8 cellular contexts compared by ENCODE assay signal in the genomic region with DNA sequence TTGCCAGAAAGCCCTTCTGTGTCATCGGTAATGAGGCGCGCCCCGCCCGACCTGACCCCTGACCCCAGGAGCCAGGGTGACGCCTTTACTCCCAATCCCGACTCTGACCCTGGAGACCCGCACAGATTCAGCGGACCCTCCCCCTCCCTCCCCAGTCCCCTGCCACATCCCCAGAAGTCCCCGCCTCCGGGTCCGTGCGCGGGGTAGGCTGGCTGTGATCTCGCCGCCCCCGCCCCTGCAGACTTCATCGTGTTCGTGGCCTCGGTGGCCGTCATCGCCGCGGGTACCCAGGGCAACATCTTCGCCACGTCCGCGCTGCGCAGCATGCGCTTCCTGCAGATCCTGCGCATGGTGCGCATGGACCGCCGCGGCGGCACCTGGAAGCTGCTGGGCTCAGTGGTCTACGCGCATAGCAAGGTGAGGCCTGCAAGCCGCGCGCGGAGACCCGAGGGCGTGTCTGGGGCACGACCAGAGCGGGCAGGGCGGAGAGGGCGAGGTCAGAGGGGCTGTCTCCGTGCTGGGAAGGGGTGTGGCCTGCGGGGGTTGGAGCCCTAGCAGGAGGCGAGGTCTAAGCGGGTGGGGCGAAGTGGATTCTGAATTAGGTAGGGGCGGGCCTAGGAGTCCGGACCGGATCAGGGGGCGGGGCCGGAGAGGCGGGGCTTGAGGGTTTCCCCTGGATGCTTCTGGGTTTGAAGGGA. TPM values are rescaled to one million over a fixed set of nuclear protein-coding genes. Genes with fewer than 3 reads are reported as not detected.
DNase-seq lines count a peak whose midpoint lies in the region; ATAC-seq lines count a peak whose summit lies in the region.

No MANE protein-coding gene starts in this region.

- H3K36me3 ChIP-seq in ectodermal cell (ENCODE audit: control insufficient read depth, insufficient read depth, low read length): no peaks in the 10 kb centered on the region

- H3K4me1 Mint-ChIP-seq in activated CD4-positive, alpha-beta T cell treated with anti-CD3 and anti-CD28 coated beads, Interleukin-2, amount 10 ng/mL, durations not matched to agents 7 days and 5 days: peaks cover 19% of the 10 kb centered on the region
- peaks cover 8 to 21% (median 14%) of the 10 kb centered on the region in 3 donors for H3K4me1 Mint-ChIP-seq in naive B cell

- H3K9me3 Mint-ChIP-seq in activated CD4-positive, alpha-beta T cell treated with anti-CD3 and anti-CD28 coated beads, Interleukin-2, amount 10 ng/mL, durations not matched to agents 7 days and 5 days: no peaks in the 10 kb centered on the region
- H3K9me3 Mint-ChIP-seq in naive B cell: no peaks in the 10 kb centered on the region

- POLR2A ChIA-PET in activated CD4-positive, alpha-beta T cell treated with anti-CD3 and anti-CD28 coated beads, Interleukin-2, amount 10 ng/mL, durations not matched to agents 7 days and 5 days (lab: Charles Lee): no interaction called here

- no peaks in the 10 kb centered on the region for H3K36me3 Mint-ChIP-seq in activated CD4-positive, alpha-beta T cell treated with anti-CD3 and anti-CD28 coated beads, Interleukin-2, amount 10 ng/mL, durations not matched to agents 7 days and 5 days (ENCODE audit: low read depth)
- H3K36me3 Mint-ChIP-seq in naive B cell: no peaks in the 10 kb centered on the region

- no peak overlapping the region for H3K27ac ChIP-seq in ectodermal cell (ENCODE audit: insufficient read depth, low read depth, low read length, poor library complexity, severe bottlenecking)

- peaks cover 11% of the 10 kb centered on the region for H3K4me1 ChIP-seq in ectodermal cell (ENCODE audit: control insufficient read depth, insufficient read depth, low read length)

- CTCF ChIA-PET in activated CD4-positive, alpha-beta T cell treated with anti-CD3 and anti-CD28 coated beads, Interleukin-2, amount 10 ng/mL, durations not matched to agents 7 days and 5 days (lab: Charles Lee): interaction anchor here (0.5 to 0.9 kb wide), 2 partner anchors 44 to 117 kb away, joined by 3 to 6 read pairs; no protein-coding TSS in a partner anchor

- H3K4me3 Mint-ChIP-seq in activated CD4-positive, alpha-beta T cell treated with anti-CD3 and anti-CD28 coated beads, Interleukin-2, amount 10 ng/mL, durations not matched to agents 7 days and 5 days: peak overlapping the region; percentile 67
- peak overlapping the region; percentile 81 to 92 (median 86) for H3K4me3 Mint-ChIP-seq in naive B cell

- peak overlapping the region; percentile 89 for H3K27ac Mint-ChIP-seq in activated CD4-positive, alpha-beta T cell treated with anti-CD3 and anti-CD28 coated beads, Interleukin-2, amount 10 ng/mL, durations not matched to agents 7 days and 5 days
- peak overlapping the region in 5 of 6 donors; percentile 60 to 87 (median 70) for H3K27ac Mint-ChIP-seq in naive B cell

- peak; percentile 84 for ATAC-seq in GM19023 (IDR thresholded peaks at IDR 0.05; ENCODE audit: unreplicated experiment)
- peak; percentile 84 for ATAC-seq in HG03175 (IDR thresholded peaks at IDR 0.05; ENCODE audit: unreplicated experiment)
- peak; percentile 91 to 93 for ATAC-seq in naive B cell (ENCODE audit: low read depth in 2 of 2)

- H3K4me3 ChIP-seq in ectodermal cell (ENCODE audit: insufficient read depth, low read depth, low read length): peak overlapping the region; percentile 42

- H3K9me3 ChIP-seq in ectodermal cell (ENCODE audit: control insufficient read depth, low read length): no peaks in the 10 kb centered on the region

- peaks cover 8% of the 10 kb centered on the region for H3K27me3 Mint-ChIP-seq in activated CD4-positive, alpha-beta T cell treated with anti-CD3 and anti-CD28 coated beads, Interleukin-2, amount 10 ng/mL, durations not matched to agents 7 days and 5 days
- H3K27me3 Mint-ChIP-seq in naive B cell: peaks cover 0 to 7% (median 0%) of the 10 kb centered on the region in 3 donors

- H3K27me3 ChIP-seq in ectodermal cell (ENCODE audit: control insufficient read depth, insufficient read depth, low read length, poor library complexity, severe bottlenecking): peaks cover 19% of the 10 kb centered on the region

- peak; percentile 90 for DNase-seq in activated CD4-positive, alpha-beta T cell treated with anti-CD3 and anti-CD28 coated beads, Interleukin-2, amount 10 ng/mL, durations not matched to agents 7 days and 5 days
- DNase-seq in naive B cell (peak; percentile 78), NCI-H446 (lab: John Stamatoyannopoulos, UW) (no peak), OCI-M1 (lab: John Stamatoyannopoulos, UW) (no peak)
- peak; percentile 77 to 87 (median 84) for DNase-seq in stimulated activated naive CD4-positive, alpha-beta T cell (lab: John Stamatoyannopoulos, UW)

- WGBS in ectodermal cell, 2 experiments: 1 to 2% methylated on average over 59 of the region's 59 CpGs

RNA-seq across cellular contexts. Expression of a gene that starts 34.8 kb away (rescaled TPM):
- under 1 TPM; 0.23 to 0.52 TPM for total RNA-seq in activated CD4-positive, alpha-beta T cell treated with anti-CD3 and anti-CD28 coated beads, Interleukin-2, amount 10 ng/mL, durations not matched to agents 7 days and 5 days
- polyA plus RNA-seq in ectodermal cell (2013, experiment 1 of 4): 3.7 TPM
- 5.8 TPM for polyA plus RNA-seq in ectodermal cell (2013, experiment 2 of 4)
- polyA plus RNA-seq in ectodermal cell (2013, experiment 3 of 4): 2.5 TPM
- 3.9 TPM for polyA plus RNA-seq in ectodermal cell (2013, experiment 4 of 4)
- polyA plus RNA-seq in naive B cell (ENCODE audit: low read depth in 6 of 6): under 1 TPM in 1 of 6 donors, not detected in 5; 0.11 TPM

RNA-seq across cellular contexts. Expression of a gene that starts 43.8 kb away (rescaled TPM):
- total RNA-seq in activated CD4-positive, alpha-beta T cell treated with anti-CD3 and anti-CD28 coated beads, Interleukin-2, amount 10 ng/mL, durations not matched to agents 7 days and 5 days: 1 to 10 TPM; 4.1 to 6.8 TPM
- polyA plus RNA-seq in ectodermal cell (2013, experiment 1 of 4): 6.6 TPM
- polyA plus RNA-seq in ectodermal cell (2013, experiment 2 of 4): 6.8 TPM
- polyA plus RNA-seq in ectodermal cell (2013, experiment 3 of 4): 10.6 TPM
- polyA plus RNA-seq in ectodermal cell (2013, experiment 4 of 4): 10.3 TPM
- polyA plus RNA-seq in naive B cell (ENCODE audit: low read depth in 6 of 6): 1 to 10 TPM; 1.2 to 3.2 (median 2.5) TPM

Comparison
In these comparisons a context has a peak if more than half of its experiments do, and no peak if none do; other contexts are left out.
1. DNase-seq: peak in activated CD4-positive, alpha-beta T cell treated with anti-CD3 and anti-CD28 coated beads, Interleukin-2, amount 10 ng/mL, durations not matched to agents 7 days and 5 days (single experiment), naive B cell (single experiment) and stimulated activated naive CD4-positive, alpha-beta T cell (6 of 6); none in NCI-H446 (0 of 2) and OCI-M1 (single experiment).
2. Peak in every context shown above with its lines, with median percentiles within 50 percentile points of each other: ATAC-seq.